Comparison of ENCODE assay signal across 20 cellular contexts in genomic region chr10:70359017-70359550, GRCh38. TPM values are rescaled to one million over a fixed set of nuclear protein-coding genes. Genes with fewer than 3 reads are reported as not detected.
A peak's percentile ranks its signal among the peaks of the same experiment; 100 is the strongest.
DNase-seq lines count a peak whose midpoint lies in the region; ATAC-seq, FAIRE-seq and TF ChIP-seq lines count a peak whose summit lies in the region.
"Had no signal": no experiment of that assay in that cellular context is flagged by ENCODE, and none has a peak within 500 bp of the region (broad histone marks: within the 10 kb centered on the region; RNA-seq: fewer than 3 reads in every experiment).

No MANE protein-coding gene starts in this region.

- TF ChIP-seq RAD21 in HepG2 (CRISPR knock-in tag; IDR thresholded peaks at IDR 0.05) = no peak

- H3K9ac ChIP-seq in HepG2 (ENCODE audit: insufficient read depth, low read depth, low read length) (no peak overlapping the region), kidney (ENCODE audit: low read length in 2 of 2) (no peak overlapping the region)
- H3K9ac ChIP-seq: SK-N-SH had no signal

- TF ChIP-seq EP300 in HepG2 (IDR thresholded peaks at IDR 0.05; ENCODE audit: low read depth in 2 of 2, low read length in 2 of 2) (no peak), HepG2 (CRISPR knock-in tag; IDR thresholded peaks at IDR 0.05; ENCODE audit: borderline replicate concordance) (no peak)

- H3K36me3 ChIP-seq in HepG2 (replicated peaks in 1 of 2; ENCODE audit: control insufficient read depth in 1 of 2, insufficient read depth in 2 of 2, low read length in 2 of 2) = no peaks in the 10 kb centered on the region
- H3K36me3 ChIP-seq in right lobe of liver = no peaks in the 10 kb centered on the region
- no peaks in the 10 kb centered on the region for H3K36me3 ChIP-seq in kidney (ENCODE audit: control insufficient read depth in 1 of 2, insufficient read depth in 2 of 2, low read length in 2 of 2)
- H3K36me3 ChIP-seq: HAP-1 had no signal

- H3K4me2 ChIP-seq in HepG2 (ENCODE audit: low read depth, low read length) = no peak overlapping the region
- H3K4me2 ChIP-seq: A549, GM23338, SK-N-SH had no signal

- no peak overlapping the region for H2AFZ ChIP-seq in HepG2 (ENCODE audit: low read length)
- H2AFZ ChIP-seq: GM23338 had no signal

- H4K20me1 ChIP-seq in HepG2 (ENCODE audit: insufficient read depth, low read length) = no peaks in the 10 kb centered on the region

- WGBS in HepG2 (ENCODE audit: low lambda C conversion rate) = 78% methylated on average over 4 of the region's 4 CpGs
- WGBS in right lobe of liver (ENCODE audit: insufficient coverage, low coverage, low lambda C conversion rate, missing lambda C conversion rate) = 92% methylated on average over 4 of the region's 4 CpGs

- H3K9me3 ChIP-seq in HepG2 (ENCODE audit: low read length) (no peaks in the 10 kb centered on the region), right lobe of liver (no peaks in the 10 kb centered on the region), kidney (ENCODE audit: control insufficient read depth in 1 of 2, low read length in 2 of 2) (no peaks in the 10 kb centered on the region)
- H3K9me3 ChIP-seq: A549, HAP-1, SK-N-SH had no signal

- intact Hi-C loops in HepG2 (cut with micrococcal nuclease; ENCODE audit: unreplicated experiment) (no loop called here), right lobe of liver (cut with DNase I) (no loop called here), kidney (cut with DNase I) (no loop called here)

- CTCF ChIA-PET in HepG2 (lab: Yijun Ruan, JAX; ENCODE audit: low intra/inter-chr PET ratio, low total read pairs) = no interaction called here

- in situ Hi-C loops in HepG2 (cut with HindIII; ENCODE audit: extremely low pct_ligation_motif_present, low pct_unique_long_range_greater_than_20kb) = loop anchor here (5.0 kb wide), 1 partner anchor 87 kb away; no protein-coding TSS in a partner anchor

- TF ChIP-seq POLR2A in HepG2 (IDR thresholded peaks at IDR 0.05; ENCODE audit: insufficient read depth in 1 of 2, low read depth in 2 of 2, low read length in 2 of 2) (no peak), right lobe of liver (IDR thresholded peaks at IDR 0.05) (no peak)

- no peaks in the 10 kb centered on the region for H3K79me2 ChIP-seq in HepG2 (ENCODE audit: insufficient read depth, low read length)

- H3K4me3 ChIP-seq in HepG2 (replicated peaks in 1 of 3; ENCODE audit: insufficient read depth in 1 of 3, low read depth in 2 of 3, low read length in 3 of 3) (no peak overlapping the region), right lobe of liver (no peak overlapping the region), kidney (ENCODE audit: low read length in 2 of 2) (no peak overlapping the region), foreskin fibroblast (ENCODE audit: low read depth in 1 of 2, low read length in 2 of 2) (no peak overlapping the region)
- H3K4me3 ChIP-seq: A549, GM23338, HAP-1 had no signal

- FAIRE-seq in HepG2 (lab: Jason Lieb, UNC) = no peak
- FAIRE-seq in kidney (lab: Jason Lieb, UNC) = no peak
- FAIRE-seq: A549, HTR-8/SVneo had no signal

- DNase-seq in HepG2 (ENCODE audit: low spot score) (no peak), right lobe of liver (no peak), NCI-H510A (lab: John Stamatoyannopoulos, UW) (peak; percentile 51), kidney (peak; percentile 26), foreskin fibroblast (no peak), DMS79 (lab: John Stamatoyannopoulos, UW) (no peak)
- no peak for DNase-seq in activated T-cell treated with anti-CD3 and anti-CD28 coated beads, Interleukin-2, amount 50 U/mL, for 1 hour
- DNase-seq: CD4-positive, CD25-positive, alpha-beta regulatory T cell; DMS79 treated with DMSO at 0.1 percent for 48 hours; NCI-H1694; NCI-H2081; NCI-H2171 treated with DMSO at 0.1 percent for 48 hours; NCI-H774; NK-92 treated with Interleukin-12 subunit alpha and Interleukin-12 subunit beta, amount 100 ng/mL, for 24 hours; SIG-M5; SK-N-SH had no signal

- TF ChIP-seq CTCF in HepG2 (CRISPR knock-in tag; IDR thresholded peaks at IDR 0.05) (no peak), right lobe of liver (IDR thresholded peaks at IDR 0.05) (no peak), kidney (IDR thresholded peaks at IDR 0.05; ENCODE audit: borderline replicate concordance, extremely low read depth, insufficient read depth) (no peak), foreskin fibroblast (IDR thresholded peaks at IDR 0.05; ENCODE audit: low read depth, low read length) (no peak)

- H3K27me3 ChIP-seq in HepG2 (ENCODE audit: control insufficient read depth in 1 of 2, insufficient read depth in 2 of 2, low read length in 2 of 2) = no peaks in the 10 kb centered on the region
- H3K27me3 ChIP-seq in right lobe of liver = no peaks in the 10 kb centered on the region

- no TSS peak for BruUV-seq in HepG2 (replicated peaks; lab: Mats Ljungman, UMichigan)

- H3K27ac ChIP-seq in HepG2 (ENCODE audit: extremely low read length, insufficient read depth, low read length) (no peak overlapping the region), right lobe of liver (no peak overlapping the region), kidney (ENCODE audit: low read depth in 2 of 2, low read length in 2 of 2) (no peak overlapping the region)
- H3K27ac ChIP-seq: A549 had no signal

- no peak for ATAC-seq in HepG2
- ATAC-seq in right lobe of liver = no peak
- ATAC-seq: A549 had no signal

- H3K4me1 ChIP-seq in HepG2 (ENCODE audit: insufficient read depth, low read length) = peaks cover 55% of the 10 kb centered on the region
- H3K4me1 ChIP-seq in right lobe of liver = peaks cover 0 to 9% (median 4%) of the 10 kb centered on the region in 4 donors
- H3K4me1 ChIP-seq in kidney (ENCODE audit: control insufficient read depth in 1 of 2, insufficient read depth in 1 of 2, low read depth in 1 of 2, low read length in 2 of 2) = peaks cover 2 to 4% of the 10 kb centered on the region in 2 donors
- H3K4me1 ChIP-seq: HAP-1 had no signal

- POLR2A ChIA-PET in HepG2 (lab: Yijun Ruan, JAX) = interaction anchor here (1.5 to 1.6 kb wide), 2 partner anchors 35 to 46 kb away, joined by 3 to 7 read pairs; no protein-coding TSS in a partner anchor

RNA-seq across cellular contexts. Expression of gene LRRC20, which starts 23.3 kb away (rescaled TPM):
- total RNA-seq in HepG2 (2016; rRNA removed; fragmentation: Illumina TruSeq; extraction: Trizol) = 37.5 and 38.6 TPM in 2 replicates
- total RNA-seq in HepG2 (2016; cell fraction: cytosol; rRNA removed; fragmentation: Illumina TruSeq; extraction: Trizol; ENCODE audit: low read depth) = 7.5 and 7.6 TPM in 2 replicates
- 31.9 and 38.9 TPM in 2 replicates for total RNA-seq in HepG2 (2016; cell fraction: insoluble cytoplasmic fraction; rRNA removed; fragmentation: Illumina TruSeq; extraction: Trizol)
- total RNA-seq in HepG2 (2016; cell fraction: membrane; rRNA removed; fragmentation: Illumina TruSeq; extraction: Trizol) = 28.7 and 30.2 TPM in 2 replicates
- total RNA-seq in HepG2 (2016; cell fraction: nucleus; rRNA removed; fragmentation: Illumina TruSeq; extraction: Trizol) = 21.0 and 21.2 TPM in 2 replicates
- 31.1 and 37.0 TPM in 2 replicates for polyA plus RNA-seq in HepG2 (2011; rRNA removed)
- polyA plus RNA-seq in HepG2 (2011; cell fraction: cytosol; rRNA removed) = 40.7 and 41.5 TPM in 2 replicates
- polyA plus RNA-seq in HepG2 (2011; cell fraction: nucleus; rRNA removed) = 39.1 and 48.3 TPM in 2 replicates
- polyA plus RNA-seq in HepG2 (2012) = 20.8 and 26.7 TPM in 2 replicates
- polyA plus RNA-seq in HepG2 (2016; cell fraction: cytosol; fragmentation: Illumina TruSeq; extraction: Trizol; ENCODE audit: low read depth) = 6.9 and 8.4 TPM in 2 replicates
- polyA plus RNA-seq in HepG2 (2016; cell fraction: insoluble cytoplasmic fraction; fragmentation: Illumina TruSeq; extraction: Trizol; ENCODE audit: low read depth) = 39.8 and 43.5 TPM in 2 replicates
- polyA plus RNA-seq in HepG2 (2016; cell fraction: membrane; fragmentation: Illumina TruSeq; extraction: Trizol; ENCODE audit: low read depth) = 24.8 and 26.5 TPM in 2 replicates
- 43.4 and 44.0 TPM in 2 replicates for polyA plus RNA-seq in HepG2 (2016; cell fraction: nucleus; fragmentation: Illumina TruSeq; extraction: Trizol; ENCODE audit: insufficient read depth, low read depth)
- polyA minus RNA-seq in HepG2 (2011; rRNA and poly(A)+ RNA removed; ENCODE audit: low replicate concordance) = 8.9 and 35.0 TPM in 2 replicates
- polyA minus RNA-seq in HepG2 (2011; cell fraction: cytosol; rRNA and poly(A)+ RNA removed) = 14.2 and 15.2 TPM in 2 replicates
- 8.6 and 11.4 TPM in 2 replicates for polyA minus RNA-seq in HepG2 (2011; cell fraction: nucleus; rRNA and poly(A)+ RNA removed)
- total RNA-seq in right lobe of liver = 10 to 100 TPM in 5 of 6 experiments, 1 to 10 TPM in 1; 9.6 to 22.5 (median 16.6) TPM
- total RNA-seq in kidney = 6.0 TPM
- 6.3 TPM for polyA plus RNA-seq in kidney (ENCODE audit: insufficient read depth, low read depth, low replicate concordance)

RNA-seq across cellular contexts. Expression of gene EIF4EBP2, which starts 44.9 kb away (rescaled TPM):
- 22.0 and 38.0 TPM in 2 replicates for total RNA-seq in HepG2 (2016; rRNA removed; fragmentation: Illumina TruSeq; extraction: Trizol)
- 17.2 and 19.6 TPM in 2 replicates for total RNA-seq in HepG2 (2016; cell fraction: cytosol; rRNA removed; fragmentation: Illumina TruSeq; extraction: Trizol; ENCODE audit: low read depth)
- total RNA-seq in HepG2 (2016; cell fraction: insoluble cytoplasmic fraction; rRNA removed; fragmentation: Illumina TruSeq; extraction: Trizol) = 21.9 and 34.6 TPM in 2 replicates
- 61.0 and 70.2 TPM in 2 replicates for total RNA-seq in HepG2 (2016; cell fraction: membrane; rRNA removed; fragmentation: Illumina TruSeq; extraction: Trizol)
- 16.9 and 19.6 TPM in 2 replicates for total RNA-seq in HepG2 (2016; cell fraction: nucleus; rRNA removed; fragmentation: Illumina TruSeq; extraction: Trizol)
- 15.2 and 16.9 TPM in 2 replicates for polyA plus RNA-seq in HepG2 (2011; rRNA removed)
- polyA plus RNA-seq in HepG2 (2011; cell fraction: cytosol; rRNA removed) = 11.8 and 19.5 TPM in 2 replicates
- 6.5 and 9.6 TPM in 2 replicates for polyA plus RNA-seq in HepG2 (2011; cell fraction: nucleus; rRNA removed)
- polyA plus RNA-seq in HepG2 (2012) = 30.8 and 39.1 TPM in 2 replicates
- polyA plus RNA-seq in HepG2 (2016; cell fraction: cytosol; fragmentation: Illumina TruSeq; extraction: Trizol; ENCODE audit: low read depth) = 64.7 and 66.1 TPM in 2 replicates
- polyA plus RNA-seq in HepG2 (2016; cell fraction: insoluble cytoplasmic fraction; fragmentation: Illumina TruSeq; extraction: Trizol; ENCODE audit: low read depth) = 46.1 and 53.1 TPM in 2 replicates
- 111 and 131 TPM in 2 replicates for polyA plus RNA-seq in HepG2 (2016; cell fraction: membrane; fragmentation: Illumina TruSeq; extraction: Trizol; ENCODE audit: low read depth)
- 25.2 TPM in 2 replicates for polyA plus RNA-seq in HepG2 (2016; cell fraction: nucleus; fragmentation: Illumina TruSeq; extraction: Trizol; ENCODE audit: insufficient read depth, low read depth)
- 19.1 and 27.4 TPM in 2 replicates for polyA minus RNA-seq in HepG2 (2011; rRNA and poly(A)+ RNA removed; ENCODE audit: low replicate concordance)
- 18.4 and 23.2 TPM in 2 replicates for polyA minus RNA-seq in HepG2 (2011; cell fraction: cytosol; rRNA and poly(A)+ RNA removed)
- 15.6 and 18.5 TPM in 2 replicates for polyA minus RNA-seq in HepG2 (2011; cell fraction: nucleus; rRNA and poly(A)+ RNA removed)
- total RNA-seq in right lobe of liver = 10 to 100 TPM; 21.0 to 80.8 (median 56.7) TPM
- 66.6 TPM for total RNA-seq in kidney
- 35.8 TPM for polyA plus RNA-seq in kidney (ENCODE audit: insufficient read depth, low read depth, low replicate concordance)

Comparison
In these comparisons a context has a peak if more than half of its experiments do, and no peak if none do; other contexts are left out.
1. DNase-seq: peak in NCI-H510A (single experiment) and kidney (single experiment); none in HepG2 (single experiment), right lobe of liver (0 of 3), foreskin fibroblast (0 of 2), activated T-cell treated with anti-CD3 and anti-CD28 coated beads, Interleukin-2, amount 50 U/mL, for 1 hour (single experiment) and DMS79 (single experiment).